ENCODE assay signal across 9 cellular contexts in the genomic region with DNA sequence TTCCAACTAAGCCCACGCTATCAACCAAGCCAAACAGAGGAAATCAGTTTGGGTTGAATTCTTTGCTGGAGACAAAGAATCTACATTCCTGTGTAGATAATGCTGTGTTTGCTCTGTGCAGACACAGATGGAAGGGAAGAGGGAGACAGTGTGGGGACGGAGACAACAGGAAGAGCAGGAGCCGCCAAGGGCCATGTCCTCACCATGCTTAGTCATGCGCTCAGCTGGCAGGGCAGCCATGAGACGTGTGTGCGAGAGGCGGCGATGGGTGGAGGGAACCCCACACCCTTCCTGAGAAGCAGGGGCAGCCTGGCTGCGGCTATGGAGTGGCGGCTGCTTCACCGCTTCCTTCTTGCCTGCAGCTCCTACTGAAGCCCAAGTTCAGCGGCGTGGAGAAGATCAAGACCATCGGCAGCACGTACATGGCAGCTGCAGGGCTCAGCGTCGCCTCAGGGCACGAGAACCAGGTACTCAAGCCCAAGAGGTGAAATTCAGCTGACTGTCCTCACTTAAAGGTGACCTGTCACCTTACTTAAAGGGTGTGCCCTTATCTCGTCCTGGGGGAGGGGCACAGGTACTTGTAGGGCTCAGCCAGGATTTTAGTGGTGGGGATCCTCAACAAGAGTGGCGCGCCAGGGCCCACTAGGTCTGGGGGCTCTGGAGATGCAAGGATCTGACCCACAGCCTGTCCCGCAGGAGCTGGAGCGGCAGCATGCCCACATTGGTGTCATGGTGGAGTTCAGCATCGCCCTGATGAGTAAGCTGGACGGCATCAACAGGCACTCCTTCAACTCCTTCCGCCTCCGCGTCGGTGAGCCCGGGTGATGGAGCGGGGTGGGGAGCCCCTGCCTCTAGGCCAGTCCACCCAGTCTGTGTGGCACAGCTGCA. TPM values are rescaled to one million over a fixed set of nuclear protein-coding genes. Genes with fewer than 3 reads are reported as not detected.
DNase-seq lines count a peak whose midpoint lies in the region; ATAC-seq lines count a peak whose summit lies in the region.
"Had no signal": no experiment of that assay in that cellular context is flagged by ENCODE, and none has a peak within 500 bp of the region (broad histone marks: within the 10 kb centered on the region; RNA-seq: fewer than 3 reads in every experiment).

No MANE protein-coding gene starts in this region.

- peak overlapping the region; percentile 64; the same call in 1 of the 2 replicates for H3K27ac ChIP-seq in HUES64 (ENCODE audit: low read depth, low read length)

- 95% methylated on average over 31 of the region's 31 CpGs for WGBS in HUES64

- H3K9ac ChIP-seq in HUES64 (ENCODE audit: low read depth, low read length), result no peak overlapping the region

- H3K36me3 ChIP-seq in HUES64 (ENCODE audit: insufficient read depth, low read length), result peaks cover 48% of the 10 kb centered on the region

- no peaks in the 10 kb centered on the region for H3K9me3 ChIP-seq in HUES64 (ENCODE audit: insufficient read depth, low read depth, low read length)

- no peak overlapping the region for H3K4me3 ChIP-seq in HUES64 (ENCODE audit: low read length)

- H3K27me3 ChIP-seq in HUES64 (ENCODE audit: insufficient read depth, low read length), result no peaks in the 10 kb centered on the region

- H3K4me1 ChIP-seq in HUES64 (ENCODE audit: insufficient read depth, low read length), result no peaks in the 10 kb centered on the region

- ATAC-seq in GM21723 (IDR thresholded peaks at IDR 0.05; ENCODE audit: unreplicated experiment), result no peak
- no peak for ATAC-seq in GM18517 (IDR thresholded peaks at IDR 0.05; ENCODE audit: unreplicated experiment)
- ATAC-seq: HCT116 had no signal

- DNase-seq in activated gamma-delta T cell treated with anti-CD3 and anti-CD28 coated beads, Interleukin-2, amount 50 U/mL, for 16 hours (ENCODE audit: low read depth), result peak; percentile 43
- DNase-seq in hippocampal formation (lab: John Stamatoyannopoulos, UW), result peak; percentile 24 to 49
- peak in 2 of 3 donors; percentile 8 to 9 for DNase-seq in stimulated activated CD4-positive, alpha-beta T cell treated with anti-CD3 and anti-CD28 coated beads, TNF-alpha, amount 100 ng/mL, for 1 hour (ENCODE audit: low read depth in 3 of 3, low spot score in 1 of 3)
- DNase-seq in NK-92 treated with Interleukin-12 subunit alpha and Interleukin-12 subunit beta, amount 100 ng/mL, for 24 hours (lab: John Stamatoyannopoulos, UW), result no peak
- no peak for DNase-seq in DMS153 treated with DMSO at 0.1 percent for 48 hours (lab: John Stamatoyannopoulos, UW; ENCODE audit: unreplicated experiment)

RNA-seq across cellular contexts. Expression of gene ADCY7, which starts 47.5 kb away (rescaled TPM):
- 1.3 TPM for polyA plus RNA-seq in HUES64 (2013, experiment 1 of 2)
- 3.0 TPM for polyA plus RNA-seq in HUES64 (2013, experiment 2 of 2)

RNA-seq across cellular contexts. Expression of gene BRD7, which starts 54.9 kb away (rescaled TPM):
- polyA plus RNA-seq in HUES64 (2013, experiment 1 of 2), result 112 TPM
- polyA plus RNA-seq in HUES64 (2013, experiment 2 of 2), result 108 TPM

Comparison
In these comparisons a context has a peak if more than half of its experiments do, and no peak if none do; other contexts are left out.
1. DNase-seq: peak in activated gamma-delta T cell treated with anti-CD3 and anti-CD28 coated beads, Interleukin-2, amount 50 U/mL, for 16 hours (single experiment), hippocampal formation (2 of 2) and stimulated activated CD4-positive, alpha-beta T cell treated with anti-CD3 and anti-CD28 coated beads, TNF-alpha, amount 100 ng/mL, for 1 hour (2 of 3); none in NK-92 treated with Interleukin-12 subunit alpha and Interleukin-12 subunit beta, amount 100 ng/mL, for 24 hours (single experiment) and DMS153 treated with DMSO at 0.1 percent for 48 hours (single experiment).